Comparison of ENCODE assay signal across 22 cellular contexts in genomic region chr1:214459895-214460294, GRCh38.
DNase-seq lines count a peak whose midpoint lies in the region; ATAC-seq and TF ChIP-seq lines count a peak whose summit lies in the region.
"Had no signal": no experiment of that assay in that cellular context is flagged by ENCODE, and none has a peak within 500 bp of the region (broad histone marks: within the 10 kb centered on the region; RNA-seq: fewer than 3 reads in every experiment).

No MANE protein-coding gene starts in this region.

- no CpG with 5 or more reads among the region's 3 CpGs for WGBS in IMR-90 (ENCODE audit: extremely low coverage in 2 of 2, insufficient read length in 1 of 2), 2 experiments

- TF ChIP-seq CTCF in Calu3 (IDR thresholded peaks at IDR 0.05; ENCODE audit: unreplicated experiment) (no peak), IMR-90 (conservative IDR thresholded peaks at IDR 0.05; ENCODE audit: low read depth, low read length) (no peak), chondrocyte (IDR thresholded peaks at IDR 0.05) (no peak), mesothelial cell of epicardium (IDR thresholded peaks at IDR 0.05; ENCODE audit: unreplicated experiment) (no peak), dorsolateral prefrontal cortex (IDR thresholded peaks at IDR 0.05 in 54 of 56, conservative IDR thresholded peaks at IDR 0.05 in 2 of 56; ENCODE audit: low read depth in 1 of 56, partially characterized antibody in 56 of 56) (no peak)

- H2BK120ac ChIP-seq in IMR-90 (ENCODE audit: low read depth, low read length) = no peak overlapping the region

- H3K27me3 ChIP-seq in IMR-90 (ENCODE audit: control insufficient read depth, insufficient read depth, low read length) (no peaks in the 10 kb centered on the region), dorsolateral prefrontal cortex (no peaks in the 10 kb centered on the region)
- H3K27me3 ChIP-seq: SJSA1 had no signal

- H3K18ac ChIP-seq in IMR-90 (ENCODE audit: low read depth, low read length) = 0 out of 2 replicates have a peak overlapping the region, but pooled peaks have one; percentile 42

- 0 out of 2 replicates have a peak overlapping the region, but pooled peaks have one; percentile 16 for H3K14ac ChIP-seq in IMR-90 (replicated peaks; ENCODE audit: low read depth, low read length)

- peak overlapping the region; percentile 40; the same call in 1 of the 2 replicates for H3K4ac ChIP-seq in IMR-90 (ENCODE audit: low read depth, low read length)

- intact Hi-C loops in Calu3 (cut with micrococcal nuclease; ENCODE audit: unreplicated experiment) (no loop called here), IMR-90 (cut with micrococcal nuclease) (no loop called here), Right ventricle myocardium superior (cut with DNase I) (no loop called here), dorsolateral prefrontal cortex (cut with DNase I) (no loop called here)
- intact Hi-C loops in activated T-helper 2 cell treated with anti-CD3 and anti-CD28 coated beads, Interferon-gamma antibody, Interleukin-2, Interleukin-4, amounts not matched to agents 10 μg/mL and 5 μg/mL and 100 μg/mL, durations not matched to agents 14 hours and 24 hours and 36 hours (cut with micrococcal nuclease) = loop anchor here (5.0 kb wide), 1 partner anchor 47 kb away; no protein-coding TSS in a partner anchor

- H3K4me1 Mint-ChIP-seq in Calu3 (ENCODE audit: low read depth, unreplicated experiment) (peaks cover 44% of the 10 kb centered on the region), chondrocyte (ENCODE audit: low read depth) (peaks cover 68% of the 10 kb centered on the region), mesothelial cell of epicardium (peaks cover 65% of the 10 kb centered on the region)
- H3K4me1 Mint-ChIP-seq in activated T-helper 2 cell treated with anti-CD3 and anti-CD28 coated beads, Interferon-gamma antibody, Interleukin-2, Interleukin-4, amounts not matched to agents 10 μg/mL and 5 μg/mL and 100 μg/mL, durations not matched to agents 14 hours and 24 hours and 36 hours (ENCODE audit: low read depth) = peaks cover 56% of the 10 kb centered on the region

- H3K27ac Mint-ChIP-seq in Calu3 (ENCODE audit: unreplicated experiment) (peak overlapping the region; percentile 4), chondrocyte (ENCODE audit: unreplicated experiment) (peak overlapping the region; percentile 76), mesothelial cell of epicardium (peak overlapping the region; percentile 3)
- no peak overlapping the region for H3K27ac Mint-ChIP-seq in activated T-helper 2 cell treated with anti-CD3 and anti-CD28 coated beads, Interferon-gamma antibody, Interleukin-2, Interleukin-4, amounts not matched to agents 10 μg/mL and 5 μg/mL and 100 μg/mL, durations not matched to agents 14 hours and 24 hours and 36 hours

- DNase-seq in Calu3 (no peak), IMR-90 (no peak), chondrocyte (ENCODE audit: low spot score) (no peak), mesothelial cell of epicardium (ENCODE audit: low spot score in 2 of 2, unreplicated experiment in 2 of 2) (no peak), Right ventricle myocardium superior (no peak), SKM-1 treated with dmso at 0.1 percent for 144 hours (lab: John Stamatoyannopoulos, UW; ENCODE audit: unreplicated experiment) (no peak), dorsolateral prefrontal cortex (no peak)
- DNase-seq in activated T-helper 2 cell treated with anti-CD3 and anti-CD28 coated beads, Interferon-gamma antibody, Interleukin-2, Interleukin-4, amounts not matched to agents 10 μg/mL and 5 μg/mL and 100 μg/mL, durations not matched to agents 14 hours and 24 hours and 36 hours (ENCODE audit: low spot score) = no peak
- DNase-seq: ACHN, AML-193, DMS 273 treated with DMSO at 0.1 percent for 48 hours, DND-41, HCEC 1CT, NCI-H1105 treated with DMSO at 0.1 percent for 48 hours, NCI-H1694, NCI-H2081 treated with DMSO at 0.1 percent for 48 hours, NCI-H510A, NCI-H774, SW 1271 had no signal

- no peak overlapping the region for H2AFZ ChIP-seq in IMR-90 (replicated peaks; ENCODE audit: low read length, poor library complexity)

- H3K4me2 ChIP-seq in IMR-90 (ENCODE audit: low read depth, low read length) = no peak overlapping the region

- H2BK5ac ChIP-seq in IMR-90 (ENCODE audit: low read depth, low read length, poor library complexity, severe bottlenecking) = no peak overlapping the region

- no peak overlapping the region; the same call in 2 of the 3 replicates for H2BK15ac ChIP-seq in IMR-90 (ENCODE audit: low read depth, low read length)

- H3K36me3 Mint-ChIP-seq in Calu3 (ENCODE audit: insufficient read depth, unreplicated experiment) = peaks cover 12% of the 10 kb centered on the region
- peaks cover 7% of the 10 kb centered on the region for H3K36me3 Mint-ChIP-seq in chondrocyte (ENCODE audit: low read depth)
- peaks cover 9% of the 10 kb centered on the region for H3K36me3 Mint-ChIP-seq in mesothelial cell of epicardium
- H3K36me3 Mint-ChIP-seq in activated T-helper 2 cell treated with anti-CD3 and anti-CD28 coated beads, Interferon-gamma antibody, Interleukin-2, Interleukin-4, amounts not matched to agents 10 μg/mL and 5 μg/mL and 100 μg/mL, durations not matched to agents 14 hours and 24 hours and 36 hours (ENCODE audit: low read depth) = peaks cover 48% of the 10 kb centered on the region

- H2BK20ac ChIP-seq in IMR-90 (ENCODE audit: low read depth, low read length) = no peak overlapping the region

- POLR2A ChIA-PET in IMR-90 (lab: Charles Lee; ENCODE audit: unreplicated experiment) = no interaction called here

- BruUV-seq in Calu3 (replicated peaks; lab: Mats Ljungman, UMichigan) (no TSS peak), IMR-90 (replicated peaks; lab: Mats Ljungman, UMichigan) (no TSS peak)

- no peak overlapping the region for H3K56ac ChIP-seq in IMR-90 (ENCODE audit: extremely low read depth, insufficient read depth, low read length)

- H4K5ac ChIP-seq in IMR-90 (ENCODE audit: low read depth, low read length) = peak overlapping the region; percentile 4; the same call in 1 of the 2 replicates

- ATAC-seq in IMR-90 (ENCODE audit: low read depth) = peak; percentile 20; the same call in 1 of the 2 replicates
- no peak for ATAC-seq in Right ventricle myocardium superior (ENCODE audit: poor library complexity)
- ATAC-seq: K562 had no signal

- no peak for TF ChIP-seq RAD21 in IMR-90 (IDR thresholded peaks at IDR 0.05; ENCODE audit: low read length)

- H3K4me1 ChIP-seq in IMR-90 (ENCODE audit: control insufficient read depth, insufficient read depth, low read length) = peaks cover 13% of the 10 kb centered on the region

- peaks cover 52 to 73% of the 10 kb centered on the region in 2 experiments for H3K79me1 ChIP-seq in IMR-90 (ENCODE audit: low read depth in 1 of 2, low read length in 2 of 2)

- CTCF ChIA-PET in Calu3 (lab: Charles Lee) = interaction anchor here (0.7 kb wide), 1 partner anchor 106 kb away, joined by 4 read pairs; no protein-coding TSS in a partner anchor
- CTCF ChIA-PET in IMR-90 (lab: Yijun Ruan, JAX) = interaction anchor here (0.7 kb wide), 1 partner anchor 127 kb away, joined by 3 read pairs; no protein-coding TSS in a partner anchor

- no peaks in the 10 kb centered on the region for H3K9me3 ChIP-seq in IMR-90 (ENCODE audit: control insufficient read depth, insufficient read depth, low read length)

- peaks cover 14% of the 10 kb centered on the region for H3K36me3 ChIP-seq in IMR-90 (ENCODE audit: control insufficient read depth, insufficient read depth, low read length)

- H3K4me3 Mint-ChIP-seq in Calu3 (ENCODE audit: low read depth, unreplicated experiment) (no peak overlapping the region), chondrocyte (ENCODE audit: unreplicated experiment) (no peak overlapping the region), mesothelial cell of epicardium (no peak overlapping the region)
- H3K4me3 Mint-ChIP-seq in activated T-helper 2 cell treated with anti-CD3 and anti-CD28 coated beads, Interferon-gamma antibody, Interleukin-2, Interleukin-4, amounts not matched to agents 10 μg/mL and 5 μg/mL and 100 μg/mL, durations not matched to agents 14 hours and 24 hours and 36 hours (ENCODE audit: low read depth) = no peak overlapping the region

- peak overlapping the region in 1 of 2 experiments; percentile 26; a peak in 1 of 4 replicates for H4K8ac ChIP-seq in IMR-90 (ENCODE audit: low read depth in 2 of 2, low read length in 2 of 2)

- H2AK9ac ChIP-seq in IMR-90 (replicated peaks; ENCODE audit: low read depth, low read length, poor library complexity) = peak overlapping the region; percentile 19

- H3K23ac ChIP-seq in IMR-90 (ENCODE audit: low read depth, low read length) = peak overlapping the region; percentile 39; the same call in 1 of the 2 replicates

- no peak overlapping the region; the same call in 1 of the 2 replicates for H2AK5ac ChIP-seq in IMR-90 (ENCODE audit: low read depth, low read length)

- no peak overlapping the region for H3K9ac ChIP-seq in IMR-90 (ENCODE audit: low read depth, low read length)

- H3K27me3 Mint-ChIP-seq in Calu3 (ENCODE audit: unreplicated experiment) = no peaks in the 10 kb centered on the region
- H3K27me3 Mint-ChIP-seq in chondrocyte (ENCODE audit: low read depth) = no peaks in the 10 kb centered on the region
- H3K27me3 Mint-ChIP-seq in mesothelial cell of epicardium (ENCODE audit: low read depth) = no peaks in the 10 kb centered on the region
- no peaks in the 10 kb centered on the region for H3K27me3 Mint-ChIP-seq in activated T-helper 2 cell treated with anti-CD3 and anti-CD28 coated beads, Interferon-gamma antibody, Interleukin-2, Interleukin-4, amounts not matched to agents 10 μg/mL and 5 μg/mL and 100 μg/mL, durations not matched to agents 14 hours and 24 hours and 36 hours (ENCODE audit: low read depth)

- peaks cover 38% of the 10 kb centered on the region for H4K20me1 ChIP-seq in IMR-90 (ENCODE audit: insufficient read depth, low read length)

- peaks cover 27% of the 10 kb centered on the region for H3K9me1 ChIP-seq in IMR-90 (ENCODE audit: insufficient read depth, low read length)

- H4K91ac ChIP-seq in IMR-90 (ENCODE audit: insufficient read depth, low read depth, low read length) = no peak overlapping the region; the same call in 1 of the 2 replicates

- dilution Hi-C loops in IMR-90 (cut with HindIII; ENCODE audit: low sequenced_read_pairs, unreplicated experiment) = no loop called here

- TF ChIP-seq POLR2A in IMR-90 (IDR thresholded peaks at IDR 0.05; ENCODE audit: low read depth, low read length) = no peak

- H3K27ac ChIP-seq in IMR-90 (ENCODE audit: insufficient read depth, low read length) = no peak overlapping the region
- no peak overlapping the region for H3K27ac ChIP-seq in dorsolateral prefrontal cortex
- H3K27ac ChIP-seq: C4-2B, SJSA1 had no signal

- no peaks in the 10 kb centered on the region for H3K9me3 Mint-ChIP-seq in Calu3 (ENCODE audit: low read depth, unreplicated experiment)
- H3K9me3 Mint-ChIP-seq in chondrocyte (ENCODE audit: low read depth) = no peaks in the 10 kb centered on the region
- no peaks in the 10 kb centered on the region for H3K9me3 Mint-ChIP-seq in mesothelial cell of epicardium
- H3K9me3 Mint-ChIP-seq in activated T-helper 2 cell treated with anti-CD3 and anti-CD28 coated beads, Interferon-gamma antibody, Interleukin-2, Interleukin-4, amounts not matched to agents 10 μg/mL and 5 μg/mL and 100 μg/mL, durations not matched to agents 14 hours and 24 hours and 36 hours = no peaks in the 10 kb centered on the region

- H3K4me3 ChIP-seq in IMR-90 (ENCODE audit: insufficient read depth, low read depth, low read length) = no peak overlapping the region
- H3K4me3 ChIP-seq in dorsolateral prefrontal cortex = no peak overlapping the region
- H3K4me3 ChIP-seq: K562, SJSA1 had no signal

- in situ Hi-C loops in IMR-90 (cut with MboI; ENCODE audit: low sequenced_read_pairs) = no loop called here
